ENCODE assay signal across 1 cellular context in genomic region chr9:7360513-7360912, GRCh38.
TF ChIP-seq lines count a peak whose summit lies in the region.

No MANE protein-coding gene starts in this region.

TF ChIP-seq in GM12878, 131 proteins besides CTCF, POLR2A, EP300 and RAD21 (continued from another document):
- no peak for TF ChIP-seq REST (IDR thresholded peaks at IDR 0.05; ENCODE audit: low read depth, low read length)
- no peak for TF ChIP-seq YBX1 (IDR thresholded peaks at IDR 0.05)
- TF ChIP-seq POLR2AphosphoS5 (IDR thresholded peaks at IDR 0.05; ENCODE audit: low read length), result no peak
- TF ChIP-seq PAX8 (IDR thresholded peaks at IDR 0.05), result no peak
- no peak for TF ChIP-seq RELB (IDR thresholded peaks at IDR 0.05; ENCODE audit: low read depth)
- no peak for TF ChIP-seq ATF2 (IDR thresholded peaks at IDR 0.05; ENCODE audit: low read length)
- TF ChIP-seq ZBED1 (IDR thresholded peaks at IDR 0.05; ENCODE audit: borderline replicate concordance), result no peak
- no peak for TF ChIP-seq CREB1 (IDR thresholded peaks at IDR 0.05; ENCODE audit: low read depth)
- no peak for TF ChIP-seq RBBP5 (conservative IDR thresholded peaks at IDR 0.05)
- TF ChIP-seq ZZZ3 (IDR thresholded peaks at IDR 0.05; ENCODE audit: control insufficient read depth, insufficient read length, low read depth), result no peak
